Comparison of ENCODE assay signal across 23 cellular contexts in the genomic region with DNA sequence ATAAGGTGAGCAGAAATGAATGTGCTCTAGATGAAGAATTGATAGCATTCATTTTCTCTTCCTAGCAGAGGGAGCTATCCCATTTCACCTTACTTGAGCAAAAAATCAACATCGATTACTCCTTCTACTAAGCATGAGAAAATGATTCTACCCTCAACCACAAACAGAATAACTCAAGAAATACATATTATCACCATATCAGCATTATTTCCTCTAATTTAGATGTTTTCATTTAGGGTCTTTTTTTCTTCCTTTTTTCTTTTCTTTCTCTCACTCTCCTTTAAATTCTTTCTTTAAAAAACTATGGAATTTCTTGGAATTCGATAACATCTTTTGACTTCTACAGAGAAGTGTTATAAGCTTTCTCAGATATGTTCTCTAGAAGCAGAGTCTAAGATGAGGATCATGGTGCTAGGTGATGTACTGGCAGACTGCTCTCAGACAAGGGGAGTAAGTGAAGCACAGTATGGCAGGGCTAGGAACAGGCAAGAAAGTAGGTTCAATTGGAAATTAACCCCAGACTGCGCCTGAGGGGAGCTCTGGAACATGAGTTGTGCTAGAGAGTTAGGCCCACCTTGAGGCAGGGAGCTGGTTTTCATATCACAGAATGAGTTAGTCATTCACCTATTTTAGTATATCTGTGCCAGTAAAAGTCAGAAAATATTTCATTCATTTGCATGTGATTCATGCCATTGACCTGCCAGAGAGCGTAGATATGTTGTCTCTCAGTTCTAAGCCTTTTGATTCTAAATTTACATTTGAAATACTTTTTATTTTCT.
DNase-seq lines count a peak whose midpoint lies in the region; ATAC-seq, FAIRE-seq and TF ChIP-seq lines count a peak whose summit lies in the region.
"Had no signal": no experiment of that assay in that cellular context is flagged by ENCODE, and none has a peak within 500 bp of the region (broad histone marks: within the 10 kb centered on the region; RNA-seq: fewer than 3 reads in every experiment).

No MANE protein-coding gene starts in this region.

- TF ChIP-seq POLR2A in HepG2 (IDR thresholded peaks at IDR 0.05; ENCODE audit: insufficient read depth in 1 of 2, low read depth in 2 of 2, low read length in 2 of 2) (no peak), right lobe of liver (IDR thresholded peaks at IDR 0.05) (no peak)

- H4K20me1 ChIP-seq in SK-N-SH (ENCODE audit: insufficient read depth): no peaks in the 10 kb centered on the region
- H4K20me1 ChIP-seq in HepG2 (ENCODE audit: insufficient read depth, low read length): no peaks in the 10 kb centered on the region

- intact Hi-C loops in HepG2 (cut with micrococcal nuclease; ENCODE audit: unreplicated experiment) (no loop called here), right lobe of liver (cut with DNase I) (no loop called here), head of caudate nucleus (cut with DNase I) (no loop called here)

- H3K9ac ChIP-seq in SK-N-SH (no peak overlapping the region), HepG2 (ENCODE audit: insufficient read depth, low read depth, low read length) (no peak overlapping the region)

- BruUV-seq in HepG2 (replicated peaks; lab: Mats Ljungman, UMichigan): no TSS peak

- H3K36me3 ChIP-seq in SK-N-SH (replicated peaks in 1 of 2; ENCODE audit: control insufficient read depth in 1 of 2, insufficient read depth in 2 of 2, low read length in 1 of 2): no peaks in the 10 kb centered on the region
- no peaks in the 10 kb centered on the region for H3K36me3 ChIP-seq in HepG2 (replicated peaks in 1 of 2; ENCODE audit: control insufficient read depth in 1 of 2, insufficient read depth in 2 of 2, low read length in 2 of 2)
- no peaks in the 10 kb centered on the region for H3K36me3 ChIP-seq in right lobe of liver
- H3K36me3 ChIP-seq in thymus (ENCODE audit: control insufficient read depth, insufficient read depth): peaks cover 6% of the 10 kb centered on the region
- H3K36me3 ChIP-seq: MG63, uterus had no signal

- 53% methylated on average over 4 of the region's 4 CpGs for WGBS in SK-N-SH (ENCODE audit: low lambda C conversion rate)
- 18% methylated on average over 4 of the region's 4 CpGs for WGBS in HepG2 (ENCODE audit: low lambda C conversion rate)
- WGBS in right lobe of liver (ENCODE audit: insufficient coverage, low coverage, low lambda C conversion rate, missing lambda C conversion rate): 52% methylated on average over 4 of the region's 4 CpGs
- WGBS in thymus: 95% methylated on average over 4 of the region's 4 CpGs

- POLR2A ChIA-PET in SK-N-SH (lab: Yijun Ruan, JAX): no interaction called here
- POLR2A ChIA-PET in HepG2 (lab: Yijun Ruan, JAX): no interaction called here

- H3K27ac ChIP-seq in SK-N-SH (ENCODE audit: low read depth in 2 of 2, low read length in 1 of 2): peak overlapping the region in 1 of 2 experiments; percentile 31; a peak in 2 of 4 replicates
- no peak overlapping the region for H3K27ac ChIP-seq in HepG2 (ENCODE audit: extremely low read length, insufficient read depth, low read length)
- H3K27ac ChIP-seq in right lobe of liver: no peak overlapping the region
- peak overlapping the region; percentile 64 for H3K27ac ChIP-seq in thymus (ENCODE audit: low read depth)
- H3K27ac ChIP-seq: 22Rv1, uterus had no signal

- H2AFZ ChIP-seq in SK-N-SH (ENCODE audit: low read depth) (no peak overlapping the region), HepG2 (ENCODE audit: low read length) (no peak overlapping the region)

- in situ Hi-C loops in HepG2 (cut with HindIII; ENCODE audit: extremely low pct_ligation_motif_present, low pct_unique_long_range_greater_than_20kb): no loop called here

- TF ChIP-seq RAD21 in SK-N-SH (IDR thresholded peaks at IDR 0.05; ENCODE audit: low read length) (no peak), HepG2 (CRISPR knock-in tag; IDR thresholded peaks at IDR 0.05) (no peak)

- no peaks in the 10 kb centered on the region for H3K9me3 ChIP-seq in SK-N-SH
- H3K9me3 ChIP-seq in HepG2 (ENCODE audit: low read length): no peaks in the 10 kb centered on the region
- no peaks in the 10 kb centered on the region for H3K9me3 ChIP-seq in right lobe of liver
- H3K9me3 ChIP-seq in thymus (ENCODE audit: control insufficient read depth): no peaks in the 10 kb centered on the region
- H3K9me3 ChIP-seq: MG63, uterus had no signal

- ATAC-seq in SK-N-SH treated with all-trans-retinoic acid at 6 μM for 48 hours: peak; percentile 51
- no peak for ATAC-seq in HepG2
- no peak for ATAC-seq in right lobe of liver
- no peak for ATAC-seq in HG02970 (IDR thresholded peaks at IDR 0.05; ENCODE audit: low FRiP score, unreplicated experiment)
- ATAC-seq: effector memory CD8-positive, alpha-beta T cell; GM12878; naive thymus-derived CD4-positive, alpha-beta T cell; Right ventricle myocardium inferior had no signal

- TF ChIP-seq EP300 in SK-N-SH (IDR thresholded peaks at IDR 0.05; ENCODE audit: borderline replicate concordance in 1 of 2, low read depth in 1 of 2, low read length in 1 of 2) (no peak), HepG2 (IDR thresholded peaks at IDR 0.05; ENCODE audit: low read depth in 2 of 2, low read length in 2 of 2) (no peak), HepG2 (CRISPR knock-in tag; IDR thresholded peaks at IDR 0.05; ENCODE audit: borderline replicate concordance) (no peak)

- no peaks in the 10 kb centered on the region for H3K27me3 ChIP-seq in SK-N-SH (ENCODE audit: insufficient read depth)
- no peaks in the 10 kb centered on the region for H3K27me3 ChIP-seq in HepG2 (ENCODE audit: control insufficient read depth in 1 of 2, insufficient read depth in 2 of 2, low read length in 2 of 2)
- H3K27me3 ChIP-seq in right lobe of liver: no peaks in the 10 kb centered on the region
- no peaks in the 10 kb centered on the region for H3K27me3 ChIP-seq in thymus (ENCODE audit: control insufficient read depth, insufficient read depth)
- H3K27me3 ChIP-seq: MG63, uterus had no signal

- FAIRE-seq in HepG2 (lab: Jason Lieb, UNC): no peak
- FAIRE-seq: GM12878, TTC549 had no signal

- no peak overlapping the region for H3K4me2 ChIP-seq in SK-N-SH
- H3K4me2 ChIP-seq in HepG2 (ENCODE audit: low read depth, low read length): no peak overlapping the region

- H3K4me3 ChIP-seq in SK-N-SH (ENCODE audit: low read depth in 2 of 2, low read length in 1 of 2) (no peak overlapping the region), HepG2 (replicated peaks in 1 of 3; ENCODE audit: insufficient read depth in 1 of 3, low read depth in 2 of 3, low read length in 3 of 3) (no peak overlapping the region), right lobe of liver (no peak overlapping the region), thymus (ENCODE audit: low read length) (no peak overlapping the region)
- H3K4me3 ChIP-seq: GM12878, MG63, uterus had no signal

- H3K79me2 ChIP-seq in SK-N-SH (ENCODE audit: insufficient read depth) (no peaks in the 10 kb centered on the region), HepG2 (ENCODE audit: insufficient read depth, low read length) (no peaks in the 10 kb centered on the region)

- TF ChIP-seq CTCF in SK-N-SH (IDR thresholded peaks at IDR 0.05) (no peak), HepG2 (CRISPR knock-in tag; IDR thresholded peaks at IDR 0.05) (no peak), right lobe of liver (IDR thresholded peaks at IDR 0.05) (no peak)

- H3K9me2 ChIP-seq in SK-N-SH: no peaks in the 10 kb centered on the region

- peaks cover 9% of the 10 kb centered on the region for H3F3A ChIP-seq in SK-N-SH (replicated peaks; ENCODE audit: insufficient read depth)

- H3K4me1 ChIP-seq in SK-N-SH (ENCODE audit: control insufficient read depth in 1 of 2, insufficient read depth in 2 of 2, low read depth in 1 of 2, low read length in 1 of 2) (no peaks in the 10 kb centered on the region), HepG2 (ENCODE audit: insufficient read depth, low read length) (no peaks in the 10 kb centered on the region), right lobe of liver (no peaks in the 10 kb centered on the region), thymus (ENCODE audit: control insufficient read depth, insufficient read depth, low read length) (peaks cover 4% of the 10 kb centered on the region)
- H3K4me1 ChIP-seq: uterus had no signal

- no peak for DNase-seq in SK-N-SH
- no peak for DNase-seq in HepG2 (ENCODE audit: low spot score)
- DNase-seq in right lobe of liver: no peak
- DNase-seq in stimulated activated CD4-positive, alpha-beta T cell treated with anti-CD3 and anti-CD28 coated beads, Interleukin-2, amount 100 ng/mL, for 24 hours: peak; percentile 26 to 42
- DNase-seq in head of caudate nucleus: no peak
- DNase-seq: activated gamma-delta T cell treated with Interleukin-2 at 50 U/mL for 16 hours; DMS79; effector memory CD8-positive, alpha-beta T cell; glutamatergic neuron; IMR-90; MG63; naive thymus-derived CD4-positive, alpha-beta T cell; NCI-H146; NCI-H748 treated with DMSO at 0.1 percent for 48 hours; retina; uterus had no signal

- CTCF ChIA-PET in SK-N-SH (lab: Yijun Ruan, JAX): no interaction called here
- CTCF ChIA-PET in HepG2 (lab: Yijun Ruan, JAX; ENCODE audit: low intra/inter-chr PET ratio, low total read pairs): no interaction called here

TF ChIP-seq in SK-N-SH treated with all-trans-retinoic acid at 6 μM for 48 hours, 23 proteins besides CTCF, POLR2A, EP300 and RAD21:
- TF ChIP-seq ZNF70 (CRISPR knock-in tag; IDR thresholded peaks at IDR 0.05): no peak

TF ChIP-seq in SK-N-SH, 30 proteins besides CTCF, POLR2A, EP300 and RAD21 (continues in another document):
- no peak for TF ChIP-seq TCF12 (IDR thresholded peaks at IDR 0.05)
- TF ChIP-seq CHD2 (IDR thresholded peaks at IDR 0.05; ENCODE audit: low read length, partially characterized antibody): no peak
- TF ChIP-seq RFX5 (IDR thresholded peaks at IDR 0.05; ENCODE audit: low read length): no peak
- no peak for TF ChIP-seq FOXJ3 (CRISPR knock-in tag; IDR thresholded peaks at IDR 0.05)
- no peak for TF ChIP-seq POLR2AphosphoS5 (IDR thresholded peaks at IDR 0.05; ENCODE audit: low read depth, low read length)

TF ChIP-seq in HepG2, 621 proteins besides CTCF, POLR2A, EP300 and RAD21:
- TF ChIP-seq KLF11 (CRISPR knock-in tag; IDR thresholded peaks at IDR 0.05): no peak
- no peak for TF ChIP-seq FOXP1 (IDR thresholded peaks at IDR 0.05)
- no peak for TF ChIP-seq FOXP1 (CRISPR knock-in tag; IDR thresholded peaks at IDR 0.05)
- peak; percentile 51 to 58; a peak in 3 of 4 replicates for TF ChIP-seq MAFK (conservative IDR thresholded peaks at IDR 0.05 in 1 of 2, IDR thresholded peaks at IDR 0.05 in 1 of 2; ENCODE audit: low read length in 2 of 2)
TF ChIP-seq in HepG2: peak in this region for 1.

Comparison
In these comparisons a context has a peak if more than half of its experiments do, and no peak if none do; other contexts are left out.
1. DNase-seq: peak in stimulated activated CD4-positive, alpha-beta T cell treated with anti-CD3 and anti-CD28 coated beads, Interleukin-2, amount 100 ng/mL, for 24 hours (2 of 2); none in SK-N-SH (single experiment), HepG2 (single experiment), right lobe of liver (0 of 3) and head of caudate nucleus (0 of 42).